Comparison of ENCODE assay signal across 10 cellular contexts in the genomic region with DNA sequence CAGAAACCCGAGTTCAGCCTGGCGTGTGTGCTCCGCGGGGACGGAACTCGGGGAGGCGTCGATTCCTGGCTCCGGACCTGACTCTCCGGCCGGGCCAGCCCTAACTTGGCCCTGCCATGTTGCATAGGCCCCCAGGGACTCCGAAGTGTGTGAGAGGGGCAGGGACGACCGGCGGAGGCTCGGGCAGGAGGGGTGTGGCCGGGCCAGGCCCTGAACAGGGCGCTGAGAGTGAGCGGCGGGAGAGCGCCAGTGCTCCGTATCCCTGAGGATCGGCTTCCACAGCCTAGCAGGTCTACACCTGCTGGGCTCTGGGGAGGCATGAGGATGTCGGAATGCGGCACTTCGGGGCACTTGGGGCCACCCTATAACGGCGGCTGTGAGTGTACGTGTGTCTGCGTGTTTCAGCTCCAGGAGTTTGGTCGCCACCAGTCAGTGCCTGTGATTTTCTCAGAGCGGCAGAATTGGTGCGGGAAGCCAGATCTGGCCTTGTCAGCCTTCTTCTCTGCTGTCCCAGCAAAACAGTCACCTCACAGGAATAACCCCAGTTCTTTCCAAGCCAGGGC. TPM values are rescaled to one million over a fixed set of nuclear protein-coding genes. Genes with fewer than 3 reads are reported as not detected.
DNase-seq lines count a peak whose midpoint lies in the region; ATAC-seq, FAIRE-seq and TF ChIP-seq lines count a peak whose summit lies in the region.
"Had no signal": no experiment of that assay in that cellular context is flagged by ENCODE, and none has a peak within 500 bp of the region (broad histone marks: within the 10 kb centered on the region; RNA-seq: fewer than 3 reads in every experiment).

No MANE protein-coding gene starts in this region.

- H3K9ac ChIP-seq in endothelial cell of umbilical vein (replicated peaks; ENCODE audit: extremely low read depth, insufficient read depth, low read length) (no peak overlapping the region), neural cell (ENCODE audit: low read length) (peak overlapping the region; percentile 82)

- no peak overlapping the region for H3K27ac ChIP-seq in ACC112 (ENCODE audit: low read depth, low read length)
- H3K27ac ChIP-seq in endothelial cell of umbilical vein (ENCODE audit: insufficient read depth, low read depth, low read length), result no peak overlapping the region
- peak overlapping the region; percentile 71 for H3K27ac ChIP-seq in neural cell (ENCODE audit: low read length)

- POLR2A ChIA-PET in endothelial cell of umbilical vein (lab: Charles Lee), result no interaction called here

- peak overlapping the region; percentile 67 for H3K4me3 ChIP-seq in ACC112 (ENCODE audit: low read depth, low read length)
- no peak overlapping the region for H3K4me3 ChIP-seq in endothelial cell of umbilical vein (replicated peaks in 1 of 3; ENCODE audit: insufficient read depth in 1 of 3, low read depth in 1 of 3, low read length in 3 of 3)
- H3K4me3 ChIP-seq in neural cell (ENCODE audit: low read length), result peak overlapping the region; percentile 90

- no peaks in the 10 kb centered on the region for H3K36me3 ChIP-seq in ACC112 (ENCODE audit: insufficient read depth, low read length)
- H3K36me3 ChIP-seq in endothelial cell of umbilical vein (ENCODE audit: control insufficient read depth in 2 of 2, extremely low read depth in 1 of 2, insufficient read depth in 2 of 2, low read length in 2 of 2), result no peaks in the 10 kb centered on the region
- no peaks in the 10 kb centered on the region for H3K36me3 ChIP-seq in neural cell (ENCODE audit: insufficient read depth, low read length)

- H3K27me3 ChIP-seq in ACC112 (ENCODE audit: insufficient read depth, low read length) (peaks cover 62% of the 10 kb centered on the region), endothelial cell of umbilical vein (ENCODE audit: control insufficient read depth in 2 of 2, insufficient read depth in 2 of 2, low read length in 2 of 2) (peaks cover 16 to 36% of the 10 kb centered on the region in 2 experiments), neural cell (ENCODE audit: insufficient read depth, low read depth, low read length) (peaks cover 29% of the 10 kb centered on the region)

- H3K9me3 ChIP-seq in endothelial cell of umbilical vein (replicated peaks; ENCODE audit: control insufficient read depth, insufficient read depth, low read length), result no peaks in the 10 kb centered on the region
- H3K9me3 ChIP-seq in neural cell (ENCODE audit: low read length), result no peaks in the 10 kb centered on the region

- TF ChIP-seq CTCF in endothelial cell of umbilical vein (IDR thresholded peaks at IDR 0.05; ENCODE audit: extremely low read depth in 1 of 2, insufficient read depth in 1 of 2, low read depth in 1 of 2, low read length in 2 of 2) (no peak), neural cell (IDR thresholded peaks at IDR 0.05; ENCODE audit: poor library complexity, severe bottlenecking) (no peak)

- TF ChIP-seq POLR2A in endothelial cell of umbilical vein (IDR thresholded peaks at IDR 0.05; ENCODE audit: low read depth, low read length), result no peak

- H3K4me1 ChIP-seq in ACC112 (ENCODE audit: control insufficient read depth, insufficient read depth, low read length, unreplicated experiment) (peaks cover 18% of the 10 kb centered on the region), endothelial cell of umbilical vein (ENCODE audit: control insufficient read depth, extremely low read depth, insufficient read depth, low read length) (peaks cover 16% of the 10 kb centered on the region)

- FAIRE-seq in endothelial cell of umbilical vein (lab: Jason Lieb, UNC), result no peak
- FAIRE-seq: TTC549 had no signal

- H3K9me1 ChIP-seq in endothelial cell of umbilical vein (replicated peaks; ENCODE audit: control insufficient read depth, extremely low read depth, insufficient read depth, low read length), result no peaks in the 10 kb centered on the region

- dilution Hi-C loops in endothelial cell of umbilical vein (cut with MboI; ENCODE audit: extremely low pct_ligation_motif_present, low sequenced_read_pairs), result no loop called here

- CTCF ChIA-PET in endothelial cell of umbilical vein (lab: Charles Lee), result interaction anchor here (1.2 kb wide), 1 partner anchor 52 kb away, joined by 5 read pairs; no protein-coding TSS in a partner anchor

- no peaks in the 10 kb centered on the region for H3K9me2 ChIP-seq in neural cell (ENCODE audit: insufficient read depth, low read length)

- intact Hi-C loops in endothelial cell of umbilical vein (cut with micrococcal nuclease), result no loop called here

- no peaks in the 10 kb centered on the region for H3F3A ChIP-seq in neural cell (ENCODE audit: insufficient read depth, low read length, poor library complexity, severe bottlenecking)

- DNase-seq in NCI-H1105 (lab: John Stamatoyannopoulos, UW) (peak; percentile 17), endothelial cell of umbilical vein (ENCODE audit: low read depth, low spot score) (no peak)
- DNase-seq in activated effector memory CD4-positive, alpha-beta T cell treated with Interleukin-2 at 50 U/mL for 16 hours, result no peak
- no peak for DNase-seq in stimulated activated CD4-positive, alpha-beta T cell treated with anti-CD3 and anti-CD28 coated beads, Interleukin-4, amount 100 ng/mL, for 1 hour

- ATAC-seq in HG02610 (IDR thresholded peaks at IDR 0.05; ENCODE audit: unreplicated experiment) (no peak), HG02885 (IDR thresholded peaks at IDR 0.05; ENCODE audit: poor library complexity, unreplicated experiment) (no peak)

- H3K79me2 ChIP-seq in ACC112 (ENCODE audit: control insufficient read depth, insufficient read depth, low read length, unreplicated experiment) (no peaks in the 10 kb centered on the region), endothelial cell of umbilical vein (ENCODE audit: control insufficient read depth, insufficient read depth, low read length) (no peaks in the 10 kb centered on the region), neural cell (replicated peaks; ENCODE audit: insufficient read depth, low read length) (no peaks in the 10 kb centered on the region)

- H2AFZ ChIP-seq in ACC112 (ENCODE audit: low read length, unreplicated experiment) (no peak overlapping the region), endothelial cell of umbilical vein (ENCODE audit: low read depth, low read length) (no peak overlapping the region), neural cell (ENCODE audit: low read depth, low read length) (peak overlapping the region; percentile 9)

- no peak for TF ChIP-seq EP300 in neural cell (conservative IDR thresholded peaks at IDR 0.05; ENCODE audit: poor library complexity, severe bottlenecking)

- H4K20me1 ChIP-seq in endothelial cell of umbilical vein (replicated peaks; ENCODE audit: control insufficient read depth, extremely low read depth, insufficient read depth, low read length) (no peaks in the 10 kb centered on the region), neural cell (ENCODE audit: insufficient read depth) (no peaks in the 10 kb centered on the region)

- H3K4me2 ChIP-seq in endothelial cell of umbilical vein (ENCODE audit: insufficient read depth, low read length) (no peak overlapping the region), neural cell (ENCODE audit: low read length) (peak overlapping the region; percentile 92)

- BruUV-seq in endothelial cell of umbilical vein (replicated peaks; lab: Mats Ljungman, UMichigan), result no TSS peak

- TF ChIP-seq RAD21 in neural cell (conservative IDR thresholded peaks at IDR 0.05), result peak; percentile 18

TF ChIP-seq in endothelial cell of umbilical vein, 7 proteins besides CTCF, POLR2A, EP300 and RAD21 (continues in another document):
- TF ChIP-seq POLR2AphosphoS5 (IDR thresholded peaks at IDR 0.05; ENCODE audit: insufficient read depth, low read depth, low read length) (no peak), EZH2 (IDR thresholded peaks at IDR 0.05; ENCODE audit: borderline replicate concordance, low read depth, low read length, severe bottlenecking) (peak; percentile 74), JUN (IDR thresholded peaks at IDR 0.05; ENCODE audit: borderline replicate concordance, insufficient read depth, insufficient read length, low read depth) (no peak), GATA2 (IDR thresholded peaks at IDR 0.05; ENCODE audit: insufficient read depth, insufficient read length, low read depth, low read length) (no peak)

RNA-seq across cellular contexts. Expression of gene KCNK3, which starts 0.8 kb away (rescaled TPM):
- total RNA-seq in endothelial cell of umbilical vein, result not detected in 2 replicates
- polyA plus RNA-seq in endothelial cell of umbilical vein (0.03 TPM in 1 of 2 replicates, not detected in the other), neural cell (12.9 and 14.0 TPM in 2 replicates)
- not detected in 2 replicates for polyA plus RNA-seq in endothelial cell of umbilical vein (2011; cell fraction: cytosol; rRNA removed)
- not detected in 2 replicates for polyA plus RNA-seq in endothelial cell of umbilical vein (2011; cell fraction: nucleus; rRNA removed)
- not detected in 2 replicates for polyA plus RNA-seq in endothelial cell of umbilical vein (2012)
- polyA minus RNA-seq in endothelial cell of umbilical vein (not detected in 2 replicates), neural cell (20.7 and 22.4 TPM in 2 replicates)
- 3.7 TPM for polyA minus RNA-seq in endothelial cell of umbilical vein (2011; cell fraction: cytosol; rRNA and poly(A)+ RNA removed)
- not detected in 2 replicates for polyA minus RNA-seq in endothelial cell of umbilical vein (2011; cell fraction: nucleus; rRNA and poly(A)+ RNA removed)
- total RNA-seq: CD4-positive, alpha-beta memory T cell had no signal
- polyA plus RNA-seq: CD4-positive, alpha-beta memory T cell had no signal

RNA-seq across cellular contexts. Expression of gene CIB4, which starts 52.2 kb away (rescaled TPM):
- not detected in 2 replicates for total RNA-seq in endothelial cell of umbilical vein
- polyA plus RNA-seq in endothelial cell of umbilical vein (not detected in 2 replicates), neural cell (not detected in 2 replicates)
- not detected in 2 replicates for polyA plus RNA-seq in endothelial cell of umbilical vein (2011; cell fraction: cytosol; rRNA removed)
- not detected in 2 replicates for polyA plus RNA-seq in endothelial cell of umbilical vein (2011; cell fraction: nucleus; rRNA removed)
- not detected in 2 replicates for polyA plus RNA-seq in endothelial cell of umbilical vein (2012)
- polyA minus RNA-seq in endothelial cell of umbilical vein (not detected in 2 replicates), neural cell (not detected in 2 replicates)
- polyA minus RNA-seq in endothelial cell of umbilical vein (2011; cell fraction: cytosol; rRNA and poly(A)+ RNA removed), result not detected
- polyA minus RNA-seq in endothelial cell of umbilical vein (2011; cell fraction: nucleus; rRNA and poly(A)+ RNA removed), result not detected in 2 replicates
- total RNA-seq: CD4-positive, alpha-beta memory T cell had no signal
- polyA plus RNA-seq: CD4-positive, alpha-beta memory T cell had no signal

Comparison
In these comparisons a context has a peak if more than half of its experiments do, and no peak if none do; other contexts are left out.
1. H3K4me3 ChIP-seq: peak in ACC112 (single experiment) and neural cell (single experiment); none in endothelial cell of umbilical vein (0 of 3).
2. RNA of gene KCNK3, which starts 0.8 kb away (polyA plus RNA-seq): 12.9 to 14.0 TPM in neural cell; 0.03 TPM in endothelial cell of umbilical vein; every median in the first group is over 10 times any median in the second.